In the genomic region with DNA sequence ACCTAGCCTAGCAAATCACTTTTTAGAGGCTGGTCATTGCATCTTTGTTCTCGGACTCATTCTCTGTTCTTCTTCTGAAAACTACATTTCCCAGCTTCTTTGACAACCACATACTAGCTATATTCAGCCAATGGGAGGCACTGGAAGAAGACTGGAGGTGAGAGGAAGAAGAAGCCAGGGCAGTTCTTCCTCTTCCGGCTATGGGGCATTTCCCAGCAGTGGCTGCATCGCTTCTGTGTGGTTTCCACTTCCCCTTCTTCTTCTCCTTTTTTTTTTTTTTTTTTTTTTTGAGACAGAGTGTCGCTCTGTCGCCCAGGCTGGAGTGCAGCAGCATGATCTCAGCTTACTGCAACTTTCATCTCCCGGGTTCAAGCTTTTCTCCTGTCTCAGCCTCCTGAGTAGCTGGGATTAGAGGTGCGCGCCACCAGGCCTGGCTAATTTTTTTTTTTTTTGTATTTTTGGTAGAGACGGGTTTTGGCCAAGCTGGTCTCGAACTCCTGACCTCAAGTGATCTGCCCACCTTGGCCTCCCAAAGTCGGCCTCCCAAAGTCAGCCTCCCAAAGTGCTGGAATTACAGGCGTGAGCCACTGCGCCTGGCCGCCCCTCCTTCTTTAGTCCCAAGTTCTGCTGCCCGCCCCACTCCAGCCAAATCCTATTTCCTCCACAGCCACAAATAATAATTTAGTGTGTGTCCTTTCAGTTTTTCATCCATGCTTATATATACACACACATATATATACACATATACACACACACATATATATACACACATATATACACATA, we compare ENCODE assay signal across 8 cellular contexts. TPM values are rescaled to one million over a fixed set of nuclear protein-coding genes. Genes with fewer than 3 reads are reported as not detected.
DNase-seq lines count a peak whose midpoint lies in the region; ATAC-seq and TF ChIP-seq lines count a peak whose summit lies in the region.

No MANE protein-coding gene starts in this region.

- no peak overlapping the region for H2AFZ ChIP-seq in neuronal stem cell (ENCODE audit: low read length)

- WGBS in transverse colon (ENCODE audit: low coverage in 1 of 2), 2 donors = 83 to 88% methylated on average over 9 to 15 of the region's 15 CpGs
- no CpG with 5 or more reads among the region's 15 CpGs for WGBS in neuronal stem cell (ENCODE audit: extremely low coverage in 2 of 2, insufficient read length in 2 of 2, insufficient replicate concordance in 1 of 2), 2 donors

- peak overlapping the region; percentile 25 for H3K4me3 Mint-ChIP-seq in activated T-cell treated with anti-CD3 and anti-CD28 coated beads, Interleukin-2, amount 50 U/mL, for 24 hours
- no peak overlapping the region for H3K4me3 Mint-ChIP-seq in chondrocyte (ENCODE audit: unreplicated experiment)

- H3K27ac ChIP-seq in transverse colon (no peak overlapping the region), neuronal stem cell (replicated peaks; ENCODE audit: low read length) (no peak overlapping the region), A673 (ENCODE audit: low read depth, low read length, poor library complexity, severe bottlenecking) (no peak overlapping the region)

- no peak overlapping the region for H4K91ac ChIP-seq in neuronal stem cell (ENCODE audit: low read depth, low read length, poor library complexity)

- no peak overlapping the region for H3K23ac ChIP-seq in neuronal stem cell (ENCODE audit: low read depth, low read length, poor library complexity)

- BruUV-seq in A673 (replicated peaks; lab: Mats Ljungman, UMichigan) = no TSS peak

- CTCF ChIA-PET in A673 (lab: Charles Lee) = no interaction called here

- H3K36me3 ChIP-seq in transverse colon = no peaks in the 10 kb centered on the region
- H3K36me3 ChIP-seq in neuronal stem cell (replicated peaks in 1 of 2; ENCODE audit: control insufficient read depth in 2 of 2, insufficient read depth in 2 of 2, low read length in 2 of 2) = no peaks in the 10 kb centered on the region
- H3K36me3 ChIP-seq in A673 (ENCODE audit: insufficient read depth, low read length, poor library complexity, severe bottlenecking) = no peaks in the 10 kb centered on the region

- H3K18ac ChIP-seq in neuronal stem cell (ENCODE audit: low read length) = no peak overlapping the region

- no peak overlapping the region for H3K4me2 ChIP-seq in neuronal stem cell (ENCODE audit: insufficient read depth, low read length, poor library complexity, severe bottlenecking)

- no peak overlapping the region for H2BK5ac ChIP-seq in neuronal stem cell (ENCODE audit: low read length)

- no peaks in the 10 kb centered on the region for H3K36me3 Mint-ChIP-seq in activated T-cell treated with anti-CD3 and anti-CD28 coated beads, Interleukin-2, amount 50 U/mL, for 24 hours (ENCODE audit: low read depth)
- H3K36me3 Mint-ChIP-seq in chondrocyte (ENCODE audit: low read depth) = no peaks in the 10 kb centered on the region

- H2AK5ac ChIP-seq in neuronal stem cell (ENCODE audit: low read depth, low read length) = no peak overlapping the region

- H3K27ac Mint-ChIP-seq in activated T-cell treated with anti-CD3 and anti-CD28 coated beads, Interleukin-2, amount 50 U/mL, for 24 hours = peak overlapping the region; percentile 61
- no peak overlapping the region for H3K27ac Mint-ChIP-seq in chondrocyte (ENCODE audit: unreplicated experiment)

- H3K9ac ChIP-seq in neuronal stem cell (ENCODE audit: low read depth, low read length, poor library complexity) = no peak overlapping the region

- no peak overlapping the region for H2BK15ac ChIP-seq in neuronal stem cell (ENCODE audit: low read length)

- no peak for TF ChIP-seq POLR2A in transverse colon (IDR thresholded peaks at IDR 0.05)

- H4K8ac ChIP-seq in neuronal stem cell (ENCODE audit: low read depth, low read length) = no peak overlapping the region

- H2BK12ac ChIP-seq in neuronal stem cell (ENCODE audit: low read length) = no peak overlapping the region

- intact Hi-C loops in transverse colon (cut with DNase I; ENCODE audit: low total_unique reads) (no loop called here), A673 (cut with micrococcal nuclease; ENCODE audit: unreplicated experiment) (no loop called here)

- TF ChIP-seq CTCF in chondrocyte (IDR thresholded peaks at IDR 0.05) (no peak), transverse colon (IDR thresholded peaks at IDR 0.05) (no peak), A673 (conservative IDR thresholded peaks at IDR 0.05; ENCODE audit: low read depth, low read length) (no peak)

- in situ Hi-C loops in transverse colon (cut with MboI; ENCODE audit: low pct_ligation_motif_present in 1 of 4, low pct_unique_long_range_greater_than_20kb in 1 of 4, low sequenced_read_pairs in 3 of 4) = no loop called here

- H3K79me1 ChIP-seq in neuronal stem cell (ENCODE audit: low read depth, low read length) = no peaks in the 10 kb centered on the region

- H3K27me3 ChIP-seq in transverse colon (no peaks in the 10 kb centered on the region), neuronal stem cell (ENCODE audit: control insufficient read depth in 3 of 3, insufficient read depth in 3 of 3, low read depth in 1 of 3, low read length in 3 of 3) (no peaks in the 10 kb centered on the region), A673 (replicated peaks; ENCODE audit: insufficient read depth, low read depth, low read length, poor library complexity) (no peaks in the 10 kb centered on the region)

- no peaks in the 10 kb centered on the region for H3K9me3 Mint-ChIP-seq in activated T-cell treated with anti-CD3 and anti-CD28 coated beads, Interleukin-2, amount 50 U/mL, for 24 hours
- H3K9me3 Mint-ChIP-seq in chondrocyte (ENCODE audit: low read depth) = no peaks in the 10 kb centered on the region

- ATAC-seq in HG03097 (IDR thresholded peaks at IDR 0.05; ENCODE audit: low FRiP score, unreplicated experiment) = no peak

- POLR2A ChIA-PET in A673 (lab: Charles Lee; ENCODE audit: low non-redundant PET) = no interaction called here

- no peak overlapping the region for H3K4me3 ChIP-seq in transverse colon
- H3K4me3 ChIP-seq in neuronal stem cell (ENCODE audit: low read length in 2 of 2) = no peak overlapping the region
- no peak overlapping the region for H3K4me3 ChIP-seq in A673 (ENCODE audit: low read depth, low read length, poor library complexity, severe bottlenecking)

- H3K27me3 Mint-ChIP-seq in activated T-cell treated with anti-CD3 and anti-CD28 coated beads, Interleukin-2, amount 50 U/mL, for 24 hours = no peaks in the 10 kb centered on the region
- no peaks in the 10 kb centered on the region for H3K27me3 Mint-ChIP-seq in chondrocyte (ENCODE audit: low read depth)

- H3K4me1 ChIP-seq in transverse colon (peaks cover 0 to 12% (median 9%) of the 10 kb centered on the region in 4 donors), neuronal stem cell (ENCODE audit: control insufficient read depth in 2 of 2, insufficient read depth in 1 of 2, low read depth in 1 of 2, low read length in 2 of 2) (no peaks in the 10 kb centered on the region), A673 (ENCODE audit: insufficient read depth, low read length, poor library complexity, severe bottlenecking) (no peaks in the 10 kb centered on the region)

- DNase-seq in activated T-cell treated with anti-CD3 and anti-CD28 coated beads, Interleukin-2, amount 50 U/mL, for 24 hours = no peak
- DNase-seq in activated T-cell treated with anti-CD3 and anti-CD28 coated beads, Interleukin-2, amount 50 U/mL, for 48 hours = no peak
- peak; percentile 53 for DNase-seq in SIG-M5 (lab: John Stamatoyannopoulos, UW)
- peak; percentile 34 for DNase-seq in chondrocyte (ENCODE audit: low spot score)
- DNase-seq in transverse colon = peak; percentile 32
- DNase-seq in neuronal stem cell (ENCODE audit: low spot score) = no peak
- no peak for DNase-seq in A673 (ENCODE audit: low spot score)

- H2BK120ac ChIP-seq in neuronal stem cell (ENCODE audit: low read depth, low read length) = no peak overlapping the region

- H3K4ac ChIP-seq in neuronal stem cell (ENCODE audit: low read length) = no peak overlapping the region

- no peak for TF ChIP-seq EP300 in transverse colon (IDR thresholded peaks at IDR 0.05; ENCODE audit: low read depth)

- peaks cover 12% of the 10 kb centered on the region for H3K4me1 Mint-ChIP-seq in activated T-cell treated with anti-CD3 and anti-CD28 coated beads, Interleukin-2, amount 50 U/mL, for 24 hours (ENCODE audit: low read depth)
- no peaks in the 10 kb centered on the region for H3K4me1 Mint-ChIP-seq in chondrocyte (ENCODE audit: low read depth)

- H3K9me3 ChIP-seq in transverse colon = no peaks in the 10 kb centered on the region
- no peaks in the 10 kb centered on the region for H3K9me3 ChIP-seq in neuronal stem cell (replicated peaks in 1 of 2; ENCODE audit: control insufficient read depth in 2 of 2, insufficient read depth in 1 of 2, low read depth in 1 of 2, low read length in 2 of 2)
- H3K9me3 ChIP-seq in A673 (ENCODE audit: low read depth, low read length, poor library complexity, severe bottlenecking) = no peaks in the 10 kb centered on the region

- no peak overlapping the region for H3K14ac ChIP-seq in neuronal stem cell (ENCODE audit: low read length)

RNA-seq across cellular contexts. Expression of a gene that starts 6.9 kb away (rescaled TPM):
- 29.3 to 35.9 TPM (median 33.3 TPM) in 3 replicates for total RNA-seq in chondrocyte
- 10 to 100 TPM; 13.5 to 37.8 (median 31.7) TPM for total RNA-seq in transverse colon
- 21.8 TPM for polyA plus RNA-seq in neuronal stem cell (2013, experiment 1 of 2)
- polyA plus RNA-seq in neuronal stem cell (2013, experiment 2 of 2) = 22.0 TPM
- total RNA-seq in A673 (2021) = 35.9 and 36.0 TPM in 2 replicates

RNA-seq across cellular contexts. Expression of a gene that starts 45.4 kb away (rescaled TPM):
- total RNA-seq in chondrocyte = 24.4 to 29.6 TPM (median 26.5 TPM) in 3 replicates
- total RNA-seq in transverse colon = 10 to 100 TPM; 22.1 to 29.7 (median 26.3) TPM
- 35.3 TPM for polyA plus RNA-seq in neuronal stem cell (2013, experiment 1 of 2)
- polyA plus RNA-seq in neuronal stem cell (2013, experiment 2 of 2) = 35.2 TPM
- total RNA-seq in A673 (2021) = 37.9 and 39.6 TPM in 2 replicates

Comparison
In these comparisons a context has a peak if more than half of its experiments do, and no peak if none do; other contexts are left out.
1. DNase-seq: peak in SIG-M5 (single experiment), chondrocyte (single experiment) and transverse colon (single experiment); none in activated T-cell treated with anti-CD3 and anti-CD28 coated beads, Interleukin-2, amount 50 U/mL, for 24 hours (single experiment), activated T-cell treated with anti-CD3 and anti-CD28 coated beads, Interleukin-2, amount 50 U/mL, for 48 hours (0 of 2), neuronal stem cell (single experiment) and A673 (single experiment).